In the genomic region with DNA sequence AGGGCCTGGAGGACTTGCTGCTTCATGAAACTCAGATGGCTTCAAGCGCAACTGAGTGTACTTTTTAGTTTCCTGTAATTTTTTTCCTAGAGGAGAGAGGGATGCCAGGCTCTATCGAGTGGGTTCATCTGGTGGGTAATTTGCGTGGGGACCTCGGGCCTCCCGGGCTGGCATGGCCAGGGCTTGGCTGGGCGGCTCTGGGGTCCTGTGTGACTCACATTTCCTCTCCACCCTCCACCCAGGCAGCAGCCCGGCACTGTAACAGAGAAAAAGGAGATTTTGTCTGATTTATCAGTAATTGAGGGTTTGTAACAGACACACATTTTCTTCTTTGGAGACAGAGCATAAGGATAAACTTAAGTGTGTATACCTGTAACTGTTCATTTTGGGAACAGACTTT, we compare ENCODE assay signal across 1 cellular context.
TF ChIP-seq lines count a peak whose summit lies in the region.

No MANE protein-coding gene starts in this region.

TF ChIP-seq in GM23338, 12 proteins besides CTCF, POLR2A, EP300 and RAD21 (continued from another document):
- TF ChIP-seq, protein P1, sequence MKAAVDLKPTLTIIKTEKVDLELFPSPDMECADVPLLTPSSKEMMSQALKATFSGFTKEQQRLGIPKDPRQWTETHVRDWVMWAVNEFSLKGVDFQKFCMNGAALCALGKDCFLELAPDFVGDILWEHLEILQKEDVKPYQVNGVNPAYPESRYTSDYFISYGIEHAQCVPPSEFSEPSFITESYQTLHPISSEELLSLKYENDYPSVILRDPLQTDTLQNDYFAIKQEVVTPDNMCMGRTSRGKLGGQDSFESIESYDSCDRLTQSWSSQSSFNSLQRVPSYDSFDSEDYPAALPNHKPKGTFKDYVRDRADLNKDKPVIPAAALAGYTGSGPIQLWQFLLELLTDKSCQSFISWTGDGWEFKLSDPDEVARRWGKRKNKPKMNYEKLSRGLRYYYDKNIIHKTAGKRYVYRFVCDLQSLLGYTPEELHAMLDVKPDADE (IDR thresholded peaks at IDR 0.05), result no peak
- TF ChIP-seq CREB1 (CRISPR knock-in tag; IDR thresholded peaks at IDR 0.05; ENCODE audit: low read depth), result no peak
- TF ChIP-seq JUNB (IDR thresholded peaks at IDR 0.05; ENCODE audit: unreplicated experiment), result no peak
- TF ChIP-seq POLR2AphosphoS5 (IDR thresholded peaks at IDR 0.05; ENCODE audit: low read depth), result no peak
